20 cellular contexts compared by ENCODE assay signal in genomic region chr5:150431048-150431447, GRCh38. TPM values are rescaled to one million over a fixed set of nuclear protein-coding genes. Genes with fewer than 3 reads are reported as not detected.
A peak's percentile ranks its signal among the peaks of the same experiment; 100 is the strongest.
DNase-seq lines count a peak whose midpoint lies in the region; ATAC-seq and TF ChIP-seq lines count a peak whose summit lies in the region.
"Had no signal": no experiment of that assay in that cellular context is flagged by ENCODE, and none has a peak within 500 bp of the region (broad histone marks: within the 10 kb centered on the region; RNA-seq: fewer than 3 reads in every experiment).

No MANE protein-coding gene starts in this region.

- peak overlapping the region; percentile 71 for H3K18ac ChIP-seq in neuronal stem cell (ENCODE audit: low read length)

- H2BK12ac ChIP-seq in neuronal stem cell (ENCODE audit: low read length), result no peak overlapping the region

- no peaks in the 10 kb centered on the region for H3K79me2 ChIP-seq in smooth muscle cell (ENCODE audit: low read depth)

- peaks cover 8% of the 10 kb centered on the region for H3K9me3 Mint-ChIP-seq in dendritic cell treated with granulocyte-macrophage colony-stimulating factor and Interleukin-4, amounts not matched to agents 40 ng/mL and 50 ng/mL, for 4 days
- H3K9me3 Mint-ChIP-seq: CD4-positive, CD25-positive, alpha-beta regulatory T cell had no signal

- H3K4me1 ChIP-seq in left ventricle myocardium inferior (peaks cover 16% of the 10 kb centered on the region), neuronal stem cell (ENCODE audit: control insufficient read depth in 2 of 2, insufficient read depth in 1 of 2, low read depth in 1 of 2, low read length in 2 of 2) (peaks cover 0 to 8% of the 10 kb centered on the region in 2 donors), smooth muscle cell (ENCODE audit: low read depth) (no peaks in the 10 kb centered on the region)

- no peak overlapping the region for H2AFZ ChIP-seq in neuronal stem cell (ENCODE audit: low read length)
- no peak overlapping the region for H2AFZ ChIP-seq in smooth muscle cell (ENCODE audit: low read depth)
- H2AFZ ChIP-seq: PC-9 had no signal

- peaks cover 56% of the 10 kb centered on the region for H3K4me1 Mint-ChIP-seq in dendritic cell treated with granulocyte-macrophage colony-stimulating factor and Interleukin-4, amounts not matched to agents 40 ng/mL and 50 ng/mL, for 4 days (ENCODE audit: low read depth)

- no peak for TF ChIP-seq CTCF in left ventricle myocardium inferior (IDR thresholded peaks at IDR 0.05; ENCODE audit: borderline replicate concordance)
- no peak for TF ChIP-seq CTCF in smooth muscle cell (IDR thresholded peaks at IDR 0.05; ENCODE audit: borderline replicate concordance, insufficient read depth, poor library complexity, severe bottlenecking)

- no CpG with 5 or more reads among the region's 18 CpGs for WGBS in neuronal stem cell (ENCODE audit: extremely low coverage in 2 of 2, insufficient read length in 2 of 2, insufficient replicate concordance in 1 of 2), 2 donors
- 89% methylated on average over 18 of the region's 18 CpGs for WGBS in smooth muscle cell (ENCODE audit: low lambda C conversion rate)

- DNase-seq in left ventricle myocardium inferior (no peak), left ventricle myocardium superior (no peak), neuronal stem cell (ENCODE audit: low spot score) (no peak), caudate nucleus (lab: John Stamatoyannopoulos, UW) (no peak), smooth muscle cell (lab: John Stamatoyannopoulos, UW; ENCODE audit: unreplicated experiment) (no peak), NCI-H1105 (lab: John Stamatoyannopoulos, UW) (no peak)
- DNase-seq in activated CD4-positive, CD25-positive, alpha-beta regulatory T cell treated with anti-CD3 and anti-CD28 coated beads, Interleukin-2, amount 50 U/mL, for 72 hours, result no peak
- DNase-seq: CD4-positive, CD25-positive, alpha-beta regulatory T cell; EL; MG63; NCI-H1048; NCI-H1436; NCI-H187 treated with DMSO at 0.1 percent for 48 hours; NCI-H2107; NCI-H510A treated with DMSO at 0.1 percent for 48 hours; NCI-H748 treated with DMSO at 0.1 percent for 48 hours; PC-9; RPMI8226; SIG-M5 had no signal

- H3F3A ChIP-seq in smooth muscle cell (ENCODE audit: low read depth), result no peaks in the 10 kb centered on the region

- peaks cover 6% of the 10 kb centered on the region for H3K36me3 Mint-ChIP-seq in dendritic cell treated with granulocyte-macrophage colony-stimulating factor and Interleukin-4, amounts not matched to agents 40 ng/mL and 50 ng/mL, for 4 days (ENCODE audit: low read depth)
- H3K36me3 Mint-ChIP-seq: CD4-positive, CD25-positive, alpha-beta regulatory T cell had no signal

- ATAC-seq in left ventricle myocardium superior, result no peak

- no peaks in the 10 kb centered on the region for H3K27me3 ChIP-seq in left ventricle myocardium inferior (ENCODE audit: low read depth)
- no peaks in the 10 kb centered on the region for H3K27me3 ChIP-seq in neuronal stem cell (ENCODE audit: control insufficient read depth in 3 of 3, insufficient read depth in 3 of 3, low read depth in 1 of 3, low read length in 3 of 3)
- H3K27me3 ChIP-seq in smooth muscle cell (ENCODE audit: low read depth), result no peaks in the 10 kb centered on the region
- H3K27me3 ChIP-seq: MG63 had no signal

- peak overlapping the region; percentile 30 for H2BK15ac ChIP-seq in neuronal stem cell (ENCODE audit: low read length)

- peaks cover 2% of the 10 kb centered on the region for H3K79me1 ChIP-seq in neuronal stem cell (ENCODE audit: low read depth, low read length)

- H3K4ac ChIP-seq in neuronal stem cell (ENCODE audit: low read length), result no peak overlapping the region

- H2BK5ac ChIP-seq in neuronal stem cell (ENCODE audit: low read length), result peak overlapping the region; percentile 78

- no peak overlapping the region for H2BK120ac ChIP-seq in neuronal stem cell (ENCODE audit: low read depth, low read length)

- H3K4me2 ChIP-seq in neuronal stem cell (ENCODE audit: insufficient read depth, low read length, poor library complexity, severe bottlenecking), result no peak overlapping the region
- H3K4me2 ChIP-seq in smooth muscle cell, result no peak overlapping the region
- H3K4me2 ChIP-seq: PC-9 had no signal

- H3K9ac ChIP-seq in neuronal stem cell (ENCODE audit: low read depth, low read length, poor library complexity) (no peak overlapping the region), smooth muscle cell (ENCODE audit: low read depth) (no peak overlapping the region)

- H4K8ac ChIP-seq in neuronal stem cell (ENCODE audit: low read depth, low read length), result no peak overlapping the region

- peak overlapping the region; percentile 86 for H3K27ac Mint-ChIP-seq in dendritic cell treated with granulocyte-macrophage colony-stimulating factor and Interleukin-4, amounts not matched to agents 40 ng/mL and 50 ng/mL, for 4 days

- H3K27ac ChIP-seq in left ventricle myocardium inferior (replicated peaks) (peak overlapping the region; percentile 66), neuronal stem cell (replicated peaks; ENCODE audit: low read length) (no peak overlapping the region), caudate nucleus (ENCODE audit: low read depth, low read length) (no peak overlapping the region), smooth muscle cell (ENCODE audit: low read depth) (no peak overlapping the region)
- H3K27ac ChIP-seq: PC-9 had no signal

- no peak overlapping the region for H3K4me3 Mint-ChIP-seq in dendritic cell treated with granulocyte-macrophage colony-stimulating factor and Interleukin-4, amounts not matched to agents 40 ng/mL and 50 ng/mL, for 4 days
- H3K4me3 Mint-ChIP-seq: CD4-positive, CD25-positive, alpha-beta regulatory T cell had no signal

- H3K36me3 ChIP-seq in left ventricle myocardium inferior (no peaks in the 10 kb centered on the region), neuronal stem cell (replicated peaks in 1 of 2; ENCODE audit: control insufficient read depth in 2 of 2, insufficient read depth in 2 of 2, low read length in 2 of 2) (no peaks in the 10 kb centered on the region), smooth muscle cell (ENCODE audit: low read depth) (no peaks in the 10 kb centered on the region)
- H3K36me3 ChIP-seq: MG63 had no signal

- H3K4me3 ChIP-seq in left ventricle myocardium inferior (no peak overlapping the region), neuronal stem cell (ENCODE audit: low read length in 2 of 2) (no peak overlapping the region), smooth muscle cell (no peak overlapping the region)
- H3K4me3 ChIP-seq: MG63, PC-9 had no signal

- peaks cover 5% of the 10 kb centered on the region for H3K27me3 Mint-ChIP-seq in dendritic cell treated with granulocyte-macrophage colony-stimulating factor and Interleukin-4, amounts not matched to agents 40 ng/mL and 50 ng/mL, for 4 days

- no peak overlapping the region for H3K14ac ChIP-seq in neuronal stem cell (ENCODE audit: low read length)

- peak overlapping the region; percentile 94 for H3K23ac ChIP-seq in neuronal stem cell (ENCODE audit: low read depth, low read length, poor library complexity)

- intact Hi-C loops in left ventricle myocardium inferior (cut with micrococcal nuclease) (no loop called here), left ventricle myocardium superior (cut with micrococcal nuclease) (no loop called here)
- intact Hi-C loops in dendritic cell treated with granulocyte-macrophage colony-stimulating factor and Interleukin-4, amounts not matched to agents 40 ng/mL and 50 ng/mL, for 4 days (cut with micrococcal nuclease), result no loop called here

- no peak overlapping the region for H4K91ac ChIP-seq in neuronal stem cell (ENCODE audit: low read depth, low read length, poor library complexity)

- no peaks in the 10 kb centered on the region for H4K20me1 ChIP-seq in smooth muscle cell (ENCODE audit: low read depth)

- no peaks in the 10 kb centered on the region for H3K9me3 ChIP-seq in left ventricle myocardium inferior (replicated peaks)
- no peaks in the 10 kb centered on the region for H3K9me3 ChIP-seq in neuronal stem cell (replicated peaks in 1 of 2; ENCODE audit: control insufficient read depth in 2 of 2, insufficient read depth in 1 of 2, low read depth in 1 of 2, low read length in 2 of 2)
- H3K9me3 ChIP-seq in smooth muscle cell (replicated peaks; ENCODE audit: low read depth), result no peaks in the 10 kb centered on the region
- H3K9me3 ChIP-seq: MG63 had no signal

- no peak overlapping the region for H2AK5ac ChIP-seq in neuronal stem cell (ENCODE audit: low read depth, low read length)

RNA-seq across cellular contexts. Expression of gene CD74, which starts 18.3 kb away (rescaled TPM):
- total RNA-seq in left ventricle myocardium inferior (251 TPM), left ventricle myocardium superior (341 TPM), smooth muscle cell (0.90 and 2.7 TPM in 2 replicates)
- 61.0 TPM for polyA plus RNA-seq in neuronal stem cell (2013, experiment 1 of 2)
- polyA plus RNA-seq in neuronal stem cell (2013, experiment 2 of 2), result 61.3 TPM
- 3.9 and 9.3 TPM in 2 replicates for polyA plus RNA-seq in smooth muscle cell

RNA-seq across cellular contexts. Expression of gene RPS14, which starts 18.5 kb away (rescaled TPM):
- total RNA-seq in left ventricle myocardium inferior (1,202 TPM), left ventricle myocardium superior (1,255 TPM), smooth muscle cell (2,252 and 2,349 TPM in 2 replicates)
- 5,106 TPM for polyA plus RNA-seq in neuronal stem cell (2013, experiment 1 of 2)
- 5,095 TPM for polyA plus RNA-seq in neuronal stem cell (2013, experiment 2 of 2)
- 1,004 and 1,045 TPM in 2 replicates for polyA plus RNA-seq in smooth muscle cell

Comparison
In these comparisons a context has a peak if more than half of its experiments do, and no peak if none do; other contexts are left out.
1. RNA of gene CD74, which starts 18.3 kb away (total RNA-seq): 341 TPM in left ventricle myocardium superior (single experiment) and 251 TPM in left ventricle myocardium inferior (single experiment); 0.90 to 2.7 TPM in smooth muscle cell; every median in the first group is over 10 times any median in the second.